Comparison of ENCODE assay signal across 33 cellular contexts in genomic region chr15:57411945-57412768, GRCh38. TPM values are rescaled to one million over a fixed set of nuclear protein-coding genes. Genes with fewer than 3 reads are reported as not detected.
DNase-seq lines count a peak whose midpoint lies in the region; ATAC-seq and TF ChIP-seq lines count a peak whose summit lies in the region.
"Had no signal": no experiment of that assay in that cellular context is flagged by ENCODE, and none has a peak within 500 bp of the region (broad histone marks: within the 10 kb centered on the region; RNA-seq: fewer than 3 reads in every experiment).

No MANE protein-coding gene starts in this region.

- H3K4me1 ChIP-seq in HUES64 (ENCODE audit: insufficient read depth, low read length) (peaks cover 10% of the 10 kb centered on the region), cardiac muscle cell (ENCODE audit: low read depth) (peaks cover 41% of the 10 kb centered on the region), mesodermal cell (ENCODE audit: control insufficient read depth, insufficient read depth, low read length, poor library complexity, severe bottlenecking) (peaks cover 15% of the 10 kb centered on the region)
- H3K4me1 ChIP-seq: gastrocnemius medialis, left lung, prostate gland had no signal

- H3K36me3 ChIP-seq in HUES64 (ENCODE audit: insufficient read depth, low read length) (no peaks in the 10 kb centered on the region), cardiac muscle cell (no peaks in the 10 kb centered on the region), mesodermal cell (ENCODE audit: control insufficient read depth, insufficient read depth, low read length) (peaks cover 53% of the 10 kb centered on the region)
- H3K36me3 ChIP-seq: gastrocnemius medialis, left lung, MG63, prostate gland, upper lobe of right lung had no signal

- H3K9ac ChIP-seq in HUES64 (ENCODE audit: low read depth, low read length): no peak overlapping the region

- H3K4me3 ChIP-seq in HUES64 (ENCODE audit: low read length) (no peak overlapping the region), cardiac muscle cell (no peak overlapping the region), mesodermal cell (ENCODE audit: extremely low read depth, insufficient read depth, low read length, poor library complexity, severe bottlenecking) (no peak overlapping the region)
- H3K4me3 ChIP-seq: gastrocnemius medialis, left lung, MG63, prostate gland, upper lobe of right lung had no signal

- TF ChIP-seq CTCF in cardiac muscle cell (IDR thresholded peaks at IDR 0.05; ENCODE audit: low read depth, low read length): no peak

- 76% methylated on average over 12 of the region's 12 CpGs for WGBS in HUES64
- 77 to 89% methylated on average over 6 to 9 of the region's 12 CpGs for WGBS in mesodermal cell (ENCODE audit: insufficient coverage in 2 of 2), 2 experiments

- H3K27me3 ChIP-seq in HUES64 (ENCODE audit: insufficient read depth, low read length) (no peaks in the 10 kb centered on the region), cardiac muscle cell (no peaks in the 10 kb centered on the region)
- H3K27me3 ChIP-seq: gastrocnemius medialis, left lung, upper lobe of right lung had no signal

- DNase-seq in ELF-1 (ENCODE audit: low read depth, low spot score) (peak; percentile 78), cardiac muscle cell (ENCODE audit: low read depth in 1 of 2, low spot score in 1 of 2) (peak in 1 of 2 donors; percentile 58), activated T-cell treated with anti-CD3 and anti-CD28 coated beads for 4 hours (no peak)
- no peak for DNase-seq in stimulated activated CD4-positive, alpha-beta T cell treated with anti-CD3 and anti-CD28 coated beads, Interleukin-1b, Interleukin-23, amount 100 ng/mL, for 48 hours
- DNase-seq: activated CD4-positive, alpha-beta memory T cell treated with anti-CD3 and anti-CD28 coated beads for 36 hours; activated CD4-positive, CD25-positive, alpha-beta regulatory T cell treated with anti-CD3 and anti-CD28 coated beads, Interleukin-2, amount 50 U/mL, for 72 hours; activated CD8-positive, alpha-beta memory T cell treated with anti-CD3 and anti-CD28 coated beads, Interleukin-2, amount 50 U/mL, for 4 hours; activated naive CD4-positive, alpha-beta T cell treated with Interleukin-2 at 50 U/mL for 16 hours; DMS79 treated with DMSO at 0.1 percent for 48 hours; gastrocnemius medialis; HCEC 1CT; hippocampal formation; KG1; left lung; MG63; midbrain; naive B cell; NCI-H1105 treated with DMSO at 0.1 percent for 48 hours; NCI-H2029 treated with DMSO at 0.1 percent for 48 hours; NCI-H2227 treated with DMSO at 0.1 percent for 48 hours; NCI-H526; SHP77; stimulated activated CD4-positive, alpha-beta T cell treated with anti-CD3 and anti-CD28 coated beads, Interleukin-15, amount 100 ng/mL, for 24 hours; substantia nigra; T-helper 2 cell; upper lobe of right lung had no signal

- H3K27ac ChIP-seq in HUES64 (ENCODE audit: low read depth, low read length) (peak overlapping the region; percentile 27; the same call in 1 of the 2 replicates), cardiac muscle cell (peak overlapping the region; percentile 57), mesodermal cell (ENCODE audit: low read depth, low read length, severe bottlenecking) (peak overlapping the region; percentile 67)
- H3K27ac ChIP-seq: gastrocnemius medialis, left lung, upper lobe of right lung had no signal

- no peak for ATAC-seq in HG03354 (IDR thresholded peaks at IDR 0.05; ENCODE audit: poor library complexity, severe bottlenecking, unreplicated experiment)
- ATAC-seq: gastrocnemius medialis; left lung; stimulated activated memory B cell treated with anti-CD40 and anti-IgM and Interleukin-4, amounts not matched to agents 10 μg/mL and 1 μg/mL and 100 μg/mL, for 72 hours; upper lobe of right lung had no signal

- H3K9me3 ChIP-seq in HUES64 (ENCODE audit: insufficient read depth, low read depth, low read length) (no peaks in the 10 kb centered on the region), cardiac muscle cell (ENCODE audit: low read depth) (no peaks in the 10 kb centered on the region), mesodermal cell (ENCODE audit: control insufficient read depth, low read length) (no peaks in the 10 kb centered on the region)
- H3K9me3 ChIP-seq: gastrocnemius medialis, left lung, MG63, prostate gland, upper lobe of right lung had no signal

RNA-seq across cellular contexts. Expression of gene CGNL1, which starts 35.9 kb away (rescaled TPM):
- 16.7 TPM for polyA plus RNA-seq in HUES64 (2013, experiment 1 of 2)
- 17.6 TPM for polyA plus RNA-seq in HUES64 (2013, experiment 2 of 2)
- 97.4 and 134 TPM in 2 replicates for total RNA-seq in cardiac muscle cell
- 62.9 and 75.4 TPM in 2 replicates for polyA plus RNA-seq in cardiac muscle cell
- polyA plus RNA-seq in mesodermal cell (2013, experiment 1 of 2): 47.6 TPM
- 45.8 TPM for polyA plus RNA-seq in mesodermal cell (2013, experiment 2 of 2)
- total RNA-seq: activated CD4-positive, alpha-beta memory T cell treated with anti-CD3 and anti-CD28 coated beads for 36 hours; activated T-helper 1 cell treated with anti-CD3 and anti-CD28 coated beads, Interleukin-12 subunit alpha, Interleukin-12 subunit beta, Interleukin-2, Interleukin-4 antibody, amounts not matched to agents 30 ng/mL and 10 ng/mL and 1 ng/mL, durations not matched to agents 14 hours and 24 hours and 36 hours had no signal
- polyA plus RNA-seq: CD14-positive monocyte had no signal
